Comparison of ENCODE assay signal across 10 cellular contexts in genomic region chr6:31495580-31495979, GRCh38. TPM values are rescaled to one million over a fixed set of nuclear protein-coding genes. Genes with fewer than 3 reads are reported as not detected.
DNase-seq lines count a peak whose midpoint lies in the region; ATAC-seq, FAIRE-seq and TF ChIP-seq lines count a peak whose summit lies in the region.
"Had no signal": no experiment of that assay in that cellular context is flagged by ENCODE, and none has a peak within 500 bp of the region (broad histone marks: within the 10 kb centered on the region; RNA-seq: fewer than 3 reads in every experiment).

No MANE protein-coding gene starts in this region.

- dilution Hi-C loops in keratinocyte (cut with MboI; ENCODE audit: extremely low pct_ligation_motif_present, low sequenced_read_pairs), result no loop called here

- H3K79me2 ChIP-seq in keratinocyte (ENCODE audit: control insufficient read depth, insufficient read depth, low read length), result peaks cover 9% of the 10 kb centered on the region

- intact Hi-C loops in activated T-helper 1 cell treated with anti-CD3 and anti-CD28 coated beads, Interleukin-12 subunit alpha, Interleukin-12 subunit beta, Interleukin-2, Interleukin-4 antibody, amounts not matched to agents 30 ng/mL and 10 ng/mL and 1 ng/mL, durations not matched to agents 14 hours and 24 hours and 36 hours (cut with micrococcal nuclease), result loop anchor here (2.0 to 10.0 kb wide), 4 partner anchors 125 to 402 kb away; partner anchors contain the start of genes EHMT2, GPANK1, HSPA1B and PRRC2A
- intact Hi-C loops in stomach (cut with DNase I; ENCODE audit: low total_unique reads), result no loop called here

- no peak for FAIRE-seq in keratinocyte (lab: Jason Lieb, UNC)

- H3K4me2 ChIP-seq in keratinocyte (ENCODE audit: control insufficient read depth, extremely low read depth, insufficient read depth, low read depth, low read length), result peak overlapping the region; percentile 84

- peak overlapping the region; percentile 48 for H3K9ac ChIP-seq in keratinocyte (ENCODE audit: control insufficient read depth, extremely low read depth, insufficient read depth, low read length)

- no peak overlapping the region for H2AFZ ChIP-seq in keratinocyte (ENCODE audit: control insufficient read depth, low read length)

- H3K36me3 Mint-ChIP-seq in activated T-helper 1 cell treated with anti-CD3 and anti-CD28 coated beads, Interleukin-12 subunit alpha, Interleukin-12 subunit beta, Interleukin-2, Interleukin-4 antibody, amounts not matched to agents 30 ng/mL and 10 ng/mL and 1 ng/mL, durations not matched to agents 14 hours and 24 hours and 36 hours (ENCODE audit: low read depth), result no peaks in the 10 kb centered on the region

- no peaks in the 10 kb centered on the region for H3K27me3 Mint-ChIP-seq in activated T-helper 1 cell treated with anti-CD3 and anti-CD28 coated beads, Interleukin-12 subunit alpha, Interleukin-12 subunit beta, Interleukin-2, Interleukin-4 antibody, amounts not matched to agents 30 ng/mL and 10 ng/mL and 1 ng/mL, durations not matched to agents 14 hours and 24 hours and 36 hours (ENCODE audit: insufficient read depth)

- POLR2A ChIA-PET in BJ (lab: Charles Lee), result interaction anchor here (0.7 kb wide), 1 partner anchor 47 kb away, joined by 5 read pairs; no protein-coding TSS in a partner anchor

- WGBS in stomach, 5 donors, result 63 to 84% (median 72%) methylated on average over 2 of the region's 2 CpGs

- peak overlapping the region; percentile 71 for H3K4me3 ChIP-seq in BJ (ENCODE audit: low read depth, low read length)
- H3K4me3 ChIP-seq in keratinocyte (ENCODE audit: control insufficient read depth in 2 of 3, extremely low read depth in 1 of 3, insufficient read depth in 2 of 3, low read depth in 1 of 3, low read length in 3 of 3), result peak overlapping the region in 2 of 3 experiments; percentile 36 to 46
- H3K4me3 ChIP-seq in stomach, result peak overlapping the region in 2 of 4 donors; percentile 59 to 67
- H3K4me3 ChIP-seq: lung had no signal

- TF ChIP-seq CTCF in BJ (IDR thresholded peaks at IDR 0.05; ENCODE audit: insufficient read depth, low read depth, low read length), result no peak
- no peak for TF ChIP-seq CTCF in keratinocyte (optimal IDR thresholded peaks at IDR 0.05 in 1 of 3, IDR thresholded peaks at IDR 0.05 in 1 of 3, conservative IDR thresholded peaks at IDR 0.05 in 1 of 3; ENCODE audit: extremely low read depth in 1 of 3, insufficient read depth in 2 of 3, low read length in 3 of 3)
- no peak for TF ChIP-seq CTCF in stomach (IDR thresholded peaks at IDR 0.05)

- no peak for TF ChIP-seq EP300 in stomach (IDR thresholded peaks at IDR 0.05)

- ATAC-seq in HG03280 (IDR thresholded peaks at IDR 0.05; ENCODE audit: unreplicated experiment) (no peak), left lobe of liver (no peak)

- peak overlapping the region; percentile 69 for H3K27ac ChIP-seq in keratinocyte (ENCODE audit: control insufficient read depth, insufficient read depth, low read length)
- peak overlapping the region in 2 of 5 donors; percentile 77 to 84 for H3K27ac ChIP-seq in stomach
- H3K27ac ChIP-seq: suprapubic skin had no signal

- peak overlapping the region; percentile 70 for H3K27ac Mint-ChIP-seq in activated T-helper 1 cell treated with anti-CD3 and anti-CD28 coated beads, Interleukin-12 subunit alpha, Interleukin-12 subunit beta, Interleukin-2, Interleukin-4 antibody, amounts not matched to agents 30 ng/mL and 10 ng/mL and 1 ng/mL, durations not matched to agents 14 hours and 24 hours and 36 hours

- TF ChIP-seq POLR2A in stomach (IDR thresholded peaks at IDR 0.05), result no peak

- peaks cover 50% of the 10 kb centered on the region for H3K4me1 Mint-ChIP-seq in activated T-helper 1 cell treated with anti-CD3 and anti-CD28 coated beads, Interleukin-12 subunit alpha, Interleukin-12 subunit beta, Interleukin-2, Interleukin-4 antibody, amounts not matched to agents 30 ng/mL and 10 ng/mL and 1 ng/mL, durations not matched to agents 14 hours and 24 hours and 36 hours (ENCODE audit: low read depth)

- H3K36me3 ChIP-seq in BJ (ENCODE audit: control insufficient read depth, insufficient read depth, low read length) (no peaks in the 10 kb centered on the region), keratinocyte (ENCODE audit: control insufficient read depth in 2 of 2, extremely low read depth in 1 of 2, insufficient read depth in 2 of 2, low read length in 2 of 2) (no peaks in the 10 kb centered on the region), stomach (no peaks in the 10 kb centered on the region)
- H3K36me3 ChIP-seq: suprapubic skin had no signal

- no peak for DNase-seq in BJ (ENCODE audit: low read depth)
- DNase-seq in HK-2 (ENCODE audit: unreplicated experiment), result peak; percentile 60
- no peak for DNase-seq in activated T-helper 1 cell treated with anti-CD3 and anti-CD28 coated beads, Interleukin-12 subunit alpha, Interleukin-12 subunit beta, Interleukin-2, Interleukin-4 antibody, amounts not matched to agents 30 ng/mL and 10 ng/mL and 1 ng/mL, durations not matched to agents 14 hours and 24 hours and 36 hours (ENCODE audit: low spot score)
- DNase-seq in keratinocyte (ENCODE audit: low read depth, low spot score), result no peak
- DNase-seq in stomach, result no peak
- DNase-seq in activated effector memory CD4-positive, alpha-beta T cell treated with Interleukin-2 at 50 U/mL for 16 hours, result no peak
- DNase-seq in left lobe of liver (ENCODE audit: low spot score), result no peak

- no peaks in the 10 kb centered on the region for H3K9me1 ChIP-seq in keratinocyte (ENCODE audit: control insufficient read depth, extremely low read depth, insufficient read depth, low read length)

- H3K9me3 Mint-ChIP-seq in activated T-helper 1 cell treated with anti-CD3 and anti-CD28 coated beads, Interleukin-12 subunit alpha, Interleukin-12 subunit beta, Interleukin-2, Interleukin-4 antibody, amounts not matched to agents 30 ng/mL and 10 ng/mL and 1 ng/mL, durations not matched to agents 14 hours and 24 hours and 36 hours, result no peaks in the 10 kb centered on the region

- H3K4me1 ChIP-seq in keratinocyte (ENCODE audit: control insufficient read depth, extremely low read depth, insufficient read depth, low read length) (peaks cover 27% of the 10 kb centered on the region), stomach (peaks cover 0 to 65% (median 31%) of the 10 kb centered on the region in 4 donors)

- CTCF ChIA-PET in BJ (lab: Yijun Ruan, JAX), result interaction anchor here (1.0 to 4.2 kb wide), 7 partner anchors 34 to 102 kb away, joined by 3 to 44 read pairs (median 6); partner anchors contain the start of genes ATP6V1G2, DDX39B, MCCD1 and NFKBIL1

- H3K9me3 ChIP-seq in keratinocyte (ENCODE audit: control insufficient read depth, low read depth, low read length), result no peaks in the 10 kb centered on the region
- no peaks in the 10 kb centered on the region for H3K9me3 ChIP-seq in stomach
- H3K9me3 ChIP-seq: suprapubic skin had no signal

- peak overlapping the region; percentile 89 for H3K4me3 Mint-ChIP-seq in activated T-helper 1 cell treated with anti-CD3 and anti-CD28 coated beads, Interleukin-12 subunit alpha, Interleukin-12 subunit beta, Interleukin-2, Interleukin-4 antibody, amounts not matched to agents 30 ng/mL and 10 ng/mL and 1 ng/mL, durations not matched to agents 14 hours and 24 hours and 36 hours

- H4K20me1 ChIP-seq in keratinocyte (ENCODE audit: control insufficient read depth, extremely low read depth, insufficient read depth, low read length), result no peaks in the 10 kb centered on the region

- H3K27me3 ChIP-seq in BJ (ENCODE audit: control insufficient read depth, insufficient read depth, low read length) (no peaks in the 10 kb centered on the region), keratinocyte (ENCODE audit: control insufficient read depth, extremely low read depth, insufficient read depth, low read length) (no peaks in the 10 kb centered on the region), stomach (peaks cover 0 to 22% (median 0%) of the 10 kb centered on the region in 3 donors)

RNA-seq across cellular contexts. Expression of gene MICB, which starts 2.4 kb away (rescaled TPM):
- polyA plus RNA-seq in BJ (2011; rRNA removed) (21.9 and 23.4 TPM in 2 replicates), keratinocyte (6.0 to 18.1 TPM (median 8.6 TPM) in 3 replicates), stomach (1 to 10 TPM in 1 of 3 donors, under 1 TPM in 2; 0.76 to 1.4 (median 0.83) TPM)
- 16.1 and 21.2 TPM in 2 replicates for polyA minus RNA-seq in BJ (2011; rRNA and poly(A)+ RNA removed)
- 36.1 and 37.5 TPM in 2 replicates for total RNA-seq in activated T-helper 1 cell treated with anti-CD3 and anti-CD28 coated beads, Interleukin-12 subunit alpha, Interleukin-12 subunit beta, Interleukin-2, Interleukin-4 antibody, amounts not matched to agents 30 ng/mL and 10 ng/mL and 1 ng/mL, durations not matched to agents 14 hours and 24 hours and 36 hours
- 0.69 TPM for polyA plus RNA-seq in keratinocyte (2011; ENCODE audit: low read depth)
- 6.2 and 8.3 TPM in 2 replicates for polyA plus RNA-seq in keratinocyte (2011; cell fraction: cytosol; rRNA removed)
- 7.2 and 7.6 TPM in 2 replicates for polyA plus RNA-seq in keratinocyte (2011; cell fraction: nucleus; rRNA removed)
- polyA plus RNA-seq in keratinocyte (2012; ENCODE audit: low replicate concordance), result 1.4 and 10.3 TPM in 2 replicates
- 8.9 to 25.9 TPM (median 9.9 TPM) in 3 replicates for polyA minus RNA-seq in keratinocyte
- 10.2 TPM for polyA minus RNA-seq in keratinocyte (2011; cell fraction: cytosol; rRNA and poly(A)+ RNA removed)
- 3.2 and 7.9 TPM in 2 replicates for polyA minus RNA-seq in keratinocyte (2011; cell fraction: nucleus; rRNA and poly(A)+ RNA removed)
- total RNA-seq in stomach (1 to 10 TPM in 1 of 5 donors, under 1 TPM in 2, not detected in 2; 0.29 to 1.7 (median 0.89) TPM), left lobe of liver (0.78 TPM)

RNA-seq across cellular contexts. Expression of gene MCCD1, which starts 33.2 kb away (rescaled TPM):
- polyA plus RNA-seq in BJ (2011; rRNA removed), result not detected in 2 replicates
- not detected in 2 replicates for polyA minus RNA-seq in BJ (2011; rRNA and poly(A)+ RNA removed)
- total RNA-seq in activated T-helper 1 cell treated with anti-CD3 and anti-CD28 coated beads, Interleukin-12 subunit alpha, Interleukin-12 subunit beta, Interleukin-2, Interleukin-4 antibody, amounts not matched to agents 30 ng/mL and 10 ng/mL and 1 ng/mL, durations not matched to agents 14 hours and 24 hours and 36 hours, result not detected in 2 replicates
- polyA plus RNA-seq in keratinocyte, result not detected in 3 replicates
- polyA plus RNA-seq in keratinocyte (2011; ENCODE audit: low read depth), result not detected
- polyA plus RNA-seq in keratinocyte (2011; cell fraction: cytosol; rRNA removed), result not detected in 2 replicates
- not detected in 2 replicates for polyA plus RNA-seq in keratinocyte (2011; cell fraction: nucleus; rRNA removed)
- not detected in 2 replicates for polyA plus RNA-seq in keratinocyte (2012; ENCODE audit: low replicate concordance)
- polyA minus RNA-seq in keratinocyte, result not detected in 3 replicates
- not detected for polyA minus RNA-seq in keratinocyte (2011; cell fraction: cytosol; rRNA and poly(A)+ RNA removed)
- not detected in 2 replicates for polyA minus RNA-seq in keratinocyte (2011; cell fraction: nucleus; rRNA and poly(A)+ RNA removed)
- total RNA-seq in stomach, result not detected
- not detected for polyA plus RNA-seq in stomach
- not detected for total RNA-seq in left lobe of liver
- total RNA-seq: lung, suprapubic skin had no signal
- polyA plus RNA-seq: lung had no signal

RNA-seq across cellular contexts. Expression of gene DDX39B, which starts 46.2 kb away (rescaled TPM):
- polyA plus RNA-seq in BJ (2011; rRNA removed) (412 and 584 TPM in 2 replicates), keratinocyte (270 to 540 TPM (median 314 TPM) in 3 replicates), stomach (100 to 1,000 TPM; 255 to 383 (median 255) TPM)
- polyA minus RNA-seq in BJ (2011; rRNA and poly(A)+ RNA removed), result 531 and 787 TPM in 2 replicates
- 628 and 637 TPM in 2 replicates for total RNA-seq in activated T-helper 1 cell treated with anti-CD3 and anti-CD28 coated beads, Interleukin-12 subunit alpha, Interleukin-12 subunit beta, Interleukin-2, Interleukin-4 antibody, amounts not matched to agents 30 ng/mL and 10 ng/mL and 1 ng/mL, durations not matched to agents 14 hours and 24 hours and 36 hours
- 131 TPM for polyA plus RNA-seq in keratinocyte (2011; ENCODE audit: low read depth)
- polyA plus RNA-seq in keratinocyte (2011; cell fraction: cytosol; rRNA removed), result 156 and 228 TPM in 2 replicates
- polyA plus RNA-seq in keratinocyte (2011; cell fraction: nucleus; rRNA removed), result 643 and 658 TPM in 2 replicates
- polyA plus RNA-seq in keratinocyte (2012; ENCODE audit: low replicate concordance), result 172 and 266 TPM in 2 replicates
- 432 to 600 TPM (median 568 TPM) in 3 replicates for polyA minus RNA-seq in keratinocyte
- polyA minus RNA-seq in keratinocyte (2011; cell fraction: cytosol; rRNA and poly(A)+ RNA removed), result 229 TPM
- polyA minus RNA-seq in keratinocyte (2011; cell fraction: nucleus; rRNA and poly(A)+ RNA removed), result 190 and 275 TPM in 2 replicates
- total RNA-seq in stomach (100 to 1,000 TPM; 198 to 445 (median 248) TPM), left lobe of liver (126 TPM)

RNA-seq across cellular contexts. Expression of gene ATP6V1G2, which starts 50.8 kb away (rescaled TPM):
- polyA plus RNA-seq in BJ (2011; rRNA removed) (2.7 and 3.6 TPM in 2 replicates), keratinocyte (0.46 to 1.3 TPM (median 0.94 TPM) in 3 replicates), stomach (1 to 10 TPM in 2 of 3 donors, under 1 TPM in 1; 0.98 to 3.7 (median 1.2) TPM)
- 0.36 and 1.1 TPM in 2 replicates for polyA minus RNA-seq in BJ (2011; rRNA and poly(A)+ RNA removed)
- total RNA-seq in activated T-helper 1 cell treated with anti-CD3 and anti-CD28 coated beads, Interleukin-12 subunit alpha, Interleukin-12 subunit beta, Interleukin-2, Interleukin-4 antibody, amounts not matched to agents 30 ng/mL and 10 ng/mL and 1 ng/mL, durations not matched to agents 14 hours and 24 hours and 36 hours, result 1.2 and 1.4 TPM in 2 replicates
- not detected for polyA plus RNA-seq in keratinocyte (2011; ENCODE audit: low read depth)
- polyA plus RNA-seq in keratinocyte (2011; cell fraction: cytosol; rRNA removed), result 0.36 and 0.58 TPM in 2 replicates
- polyA plus RNA-seq in keratinocyte (2011; cell fraction: nucleus; rRNA removed), result 1.5 and 2.2 TPM in 2 replicates
- polyA plus RNA-seq in keratinocyte (2012; ENCODE audit: low replicate concordance), result 0.36 and 0.48 TPM in 2 replicates
- polyA minus RNA-seq in keratinocyte, result 0.53 to 2.9 TPM in 2 of 3 replicates, not detected in the other
- not detected for polyA minus RNA-seq in keratinocyte (2011; cell fraction: cytosol; rRNA and poly(A)+ RNA removed)
- not detected in 2 replicates for polyA minus RNA-seq in keratinocyte (2011; cell fraction: nucleus; rRNA and poly(A)+ RNA removed)
- total RNA-seq in stomach (1 to 10 TPM in 2 of 5 donors, under 1 TPM in 1, not detected in 2; 0.87 to 4.6 (median 2.3) TPM), left lobe of liver (not detected)

RNA-seq across cellular contexts. Expression of gene NFKBIL1, which starts 51.8 kb away (rescaled TPM):
- polyA plus RNA-seq in BJ (2011; rRNA removed) (10.8 and 13.6 TPM in 2 replicates), keratinocyte (4.8 to 8.9 TPM (median 7.2 TPM) in 3 replicates), stomach (10 to 100 TPM; 23.9 to 45.1 (median 29.9) TPM)
- polyA minus RNA-seq in BJ (2011; rRNA and poly(A)+ RNA removed), result 5.4 and 6.6 TPM in 2 replicates
- total RNA-seq in activated T-helper 1 cell treated with anti-CD3 and anti-CD28 coated beads, Interleukin-12 subunit alpha, Interleukin-12 subunit beta, Interleukin-2, Interleukin-4 antibody, amounts not matched to agents 30 ng/mL and 10 ng/mL and 1 ng/mL, durations not matched to agents 14 hours and 24 hours and 36 hours, result 18.2 and 18.9 TPM in 2 replicates
- polyA plus RNA-seq in keratinocyte (2011; ENCODE audit: low read depth), result 3.9 TPM
- polyA plus RNA-seq in keratinocyte (2011; cell fraction: cytosol; rRNA removed), result 4.1 and 11.0 TPM in 2 replicates
- polyA plus RNA-seq in keratinocyte (2011; cell fraction: nucleus; rRNA removed), result 5.9 and 10.3 TPM in 2 replicates
- 11.1 and 11.7 TPM in 2 replicates for polyA plus RNA-seq in keratinocyte (2012; ENCODE audit: low replicate concordance)
- polyA minus RNA-seq in keratinocyte, result 1.2 to 6.2 TPM (median 2.1 TPM) in 3 replicates
- polyA minus RNA-seq in keratinocyte (2011; cell fraction: cytosol; rRNA and poly(A)+ RNA removed), result 15.3 TPM
- 5.4 and 6.5 TPM in 2 replicates for polyA minus RNA-seq in keratinocyte (2011; cell fraction: nucleus; rRNA and poly(A)+ RNA removed)
- total RNA-seq in stomach (10 to 100 TPM in 4 of 5 donors, under 1 TPM in 1; 0.45 to 51.9 (median 13.6) TPM), left lobe of liver (9.4 TPM)

Comparison
In these comparisons a context has a peak if more than half of its experiments do, and no peak if none do; other contexts are left out.
1. RNA of gene MICB, which starts 2.4 kb away (total RNA-seq): 36.1 to 37.5 TPM in activated T-helper 1 cell treated with anti-CD3 and anti-CD28 coated beads, Interleukin-12 subunit alpha, Interleukin-12 subunit beta, Interleukin-2, Interleukin-4 antibody, amounts not matched to agents 30 ng/mL and 10 ng/mL and 1 ng/mL, durations not matched to agents 14 hours and 24 hours and 36 hours; 0.78 TPM in left lobe of liver (single experiment) and 0.29 to 1.7 TPM in stomach; every median in the first group is over 10 times any median in the second.